8 cellular contexts compared by ENCODE assay signal in genomic region chr2:223957092-223957851, GRCh38. TPM values are rescaled to one million over a fixed set of nuclear protein-coding genes. Genes with fewer than 3 reads are reported as not detected.
DNase-seq lines count a peak whose midpoint lies in the region; ATAC-seq and TF ChIP-seq lines count a peak whose summit lies in the region.

TSS of gene MRPL44 (plus strand) at chr2:223957463. CDS start at chr2:223957473, 10 bp downstream.

- H3K27ac ChIP-seq in PC-9, result peak within 1 kb of the TSS; percentile 73

- H3K27me3 ChIP-seq in PC-9 (ENCODE audit: insufficient read depth, low read depth), result no peaks in the 10 kb centered on the region

- H3K79me2 ChIP-seq in PC-9 (ENCODE audit: low read depth), result peaks cover 50% of the 10 kb centered on the region

- no peaks in the 10 kb centered on the region for H3K9me2 ChIP-seq in PC-9 (ENCODE audit: insufficient read depth)

- 0 out of 2 replicates have a peak, but pooled peaks have one; percentile 7 for TF ChIP-seq CTCF in PC-9 (conservative IDR thresholded peaks at IDR 0.05)
- TF ChIP-seq CTCF in epithelial cell of proximal tubule (conservative IDR thresholded peaks at IDR 0.05; ENCODE audit: low read depth, low read length), result no peak

- H3K4me3 ChIP-seq in Jurkat, Clone E6-1 (ENCODE audit: low read length), result peak within 1 kb of the TSS; percentile 87
- H3K4me3 ChIP-seq in PC-9 (peak within 1 kb of the TSS; percentile 81), epithelial cell of proximal tubule (ENCODE audit: low read depth, low read length) (peak within 1 kb of the TSS; percentile 80)

- H3K4me2 ChIP-seq in PC-9, result peak within 1 kb of the TSS; percentile 93

- H3K36me3 ChIP-seq in PC-9 (ENCODE audit: low read depth), result peaks cover 27% of the 10 kb centered on the region

- POLR2A ChIA-PET in PC-9 (lab: Charles Lee; ENCODE audit: unreplicated experiment), result interaction anchor here (0.6 to 0.8 kb wide), 4 partner anchors 96 to 351 kb away, joined by 3 to 9 read pairs (median 4); no protein-coding TSS in a partner anchor

- H3K9me3 ChIP-seq in PC-9 (ENCODE audit: insufficient read depth, low read depth), result no peaks in the 10 kb centered on the region

- TSS peak; percentile 78 for BruUV-seq in PC-9 (replicated peaks; lab: Mats Ljungman, UMichigan)

- intact Hi-C loops in PC-9 (cut with micrococcal nuclease; ENCODE audit: unreplicated experiment), result loop anchor here (1.0 to 10.0 kb wide), 11 partner anchors 12 to 1252 kb away; partner anchors contain the start of genes AP1S3 and WDFY1

- ATAC-seq in GM21576 (IDR thresholded peaks at IDR 0.05; ENCODE audit: unreplicated experiment), result peak; percentile 88

- peak within 1 kb of the TSS; percentile 89 for H2AFZ ChIP-seq in PC-9

- peaks cover 12% of the 10 kb centered on the region; the same call in 1 of the 2 replicates for H3F3A ChIP-seq in PC-9 (ENCODE audit: insufficient read depth, low read depth)

- peaks cover 37% of the 10 kb centered on the region for H3K4me1 ChIP-seq in PC-9 (replicated peaks; ENCODE audit: insufficient read depth)

- DNase-seq in DMS114 treated with DMSO at 0.1 percent for 48 hours (lab: John Stamatoyannopoulos, UW; ENCODE audit: unreplicated experiment), result peak; percentile 92
- peak; percentile 92 for DNase-seq in Jurkat, Clone E6-1 (ENCODE audit: low read depth, low spot score)
- DNase-seq in PC-9, result peak; percentile 92 to 100
- peak; percentile 98 for DNase-seq in activated T-cell treated with anti-CD3 and anti-CD28 coated beads, Interleukin-2, amount 50 U/mL, for 1 hour
- no peak for DNase-seq in epithelial cell of proximal tubule (ENCODE audit: low read depth)
- DNase-seq in mucosa of gallbladder (ENCODE audit: low spot score), result peak; percentile 97
- peak; percentile 99 for DNase-seq in stimulated activated CD8-positive, alpha-beta memory T cell treated with anti-CD3 and anti-CD28 coated beads, Interleukin-4, amount 100 ng/mL, for 48 hours

- H4K20me1 ChIP-seq in PC-9 (ENCODE audit: insufficient read depth), result peaks cover 15% of the 10 kb centered on the region

- CTCF ChIA-PET in PC-9 (lab: Charles Lee), result interaction anchor here (0.6 to 1.4 kb wide), 3 partner anchors 13 to 327 kb away, joined by 3 to 5 read pairs (median 4); no protein-coding TSS in a partner anchor

RNA-seq across cellular contexts. Expression of gene MRPL44, which starts in this region (rescaled TPM):
- 32.5 TPM for polyA plus RNA-seq in Jurkat, Clone E6-1 (2012; ENCODE audit: insufficient read depth, insufficient read length)
- 66.4 and 76.6 TPM in 2 replicates for total RNA-seq in PC-9 (2021)
- 42.2 and 49.9 TPM in 2 replicates for total RNA-seq in epithelial cell of proximal tubule
- 26.5 TPM for total RNA-seq in mucosa of gallbladder
